ENCODE assay signal across 14 cellular contexts in genomic region chr5:151062405-151063135, GRCh38. TPM values are rescaled to one million over a fixed set of nuclear protein-coding genes. Genes with fewer than 3 reads are reported as not detected.
DNase-seq lines count a peak whose midpoint lies in the region; ATAC-seq, FAIRE-seq and TF ChIP-seq lines count a peak whose summit lies in the region.
"Had no signal": no experiment of that assay in that cellular context is flagged by ENCODE, and none has a peak within 500 bp of the region (broad histone marks: within the 10 kb centered on the region; RNA-seq: fewer than 3 reads in every experiment).

No MANE protein-coding gene starts in this region.

- H3K36me3 Mint-ChIP-seq in activated T-cell treated with anti-CD3 and anti-CD28 coated beads, Interleukin-2, amount 50 U/mL, for 24 hours (ENCODE audit: low read depth): peaks cover 99% of the 10 kb centered on the region
- peaks cover 54% of the 10 kb centered on the region for H3K36me3 Mint-ChIP-seq in activated T-helper 1 cell treated with anti-CD3 and anti-CD28 coated beads, Interleukin-12 subunit alpha, Interleukin-12 subunit beta, Interleukin-2, Interleukin-4 antibody, amounts not matched to agents 30 ng/mL and 10 ng/mL and 1 ng/mL, durations not matched to agents 14 hours and 24 hours and 36 hours (ENCODE audit: low read depth)

- 76 to 91% (median 82%) methylated on average over 5 of the region's 5 CpGs for WGBS in stomach, 5 donors

- H3K4me1 ChIP-seq in kidney (ENCODE audit: control insufficient read depth in 1 of 2, insufficient read depth in 1 of 2, low read depth in 1 of 2, low read length in 2 of 2) (peaks cover 69 to 72% of the 10 kb centered on the region in 2 donors), stomach (peaks cover 40 to 94% (median 66%) of the 10 kb centered on the region in 4 donors)

- H3K27me3 ChIP-seq in stomach: no peaks in the 10 kb centered on the region

- H3K4me3 ChIP-seq in kidney (ENCODE audit: low read length in 2 of 2): no peak overlapping the region
- H3K4me3 ChIP-seq in stomach: no peak overlapping the region

- DNase-seq in activated T-cell treated with anti-CD3 and anti-CD28 coated beads, Interleukin-2, amount 50 U/mL, for 24 hours: no peak
- no peak for DNase-seq in activated T-cell treated with anti-CD3 and anti-CD28 coated beads for 4 hours
- DNase-seq in activated T-helper 1 cell treated with anti-CD3 and anti-CD28 coated beads, Interleukin-12 subunit alpha, Interleukin-12 subunit beta, Interleukin-2, Interleukin-4 antibody, amounts not matched to agents 30 ng/mL and 10 ng/mL and 1 ng/mL, durations not matched to agents 14 hours and 24 hours and 36 hours (ENCODE audit: low spot score): no peak
- DNase-seq in kidney: no peak
- no peak for DNase-seq in stomach
- no peak for DNase-seq in activated CD8-positive, alpha-beta memory T cell treated with anti-CD3 and anti-CD28 coated beads for 24 hours
- DNase-seq in NCI-H187 (lab: John Stamatoyannopoulos, UW): no peak
- DNase-seq: activated CD4-positive, CD25-positive, alpha-beta regulatory T cell; activated effector memory CD4-positive, alpha-beta T cell treated with Interleukin-2 at 50 U/mL for 16 hours; GOT3; NCI-H1092; SHP77 treated with DMSO at 0.1 percent for 48 hours had no signal

- H3K4me1 Mint-ChIP-seq in activated T-cell treated with anti-CD3 and anti-CD28 coated beads, Interleukin-2, amount 50 U/mL, for 24 hours (ENCODE audit: low read depth): peaks cover 89% of the 10 kb centered on the region
- peaks cover 74% of the 10 kb centered on the region for H3K4me1 Mint-ChIP-seq in activated T-helper 1 cell treated with anti-CD3 and anti-CD28 coated beads, Interleukin-12 subunit alpha, Interleukin-12 subunit beta, Interleukin-2, Interleukin-4 antibody, amounts not matched to agents 30 ng/mL and 10 ng/mL and 1 ng/mL, durations not matched to agents 14 hours and 24 hours and 36 hours (ENCODE audit: low read depth)

- H3K27ac Mint-ChIP-seq in activated T-cell treated with anti-CD3 and anti-CD28 coated beads, Interleukin-2, amount 50 U/mL, for 24 hours: peak overlapping the region; percentile 95
- peak overlapping the region; percentile 87 for H3K27ac Mint-ChIP-seq in activated T-helper 1 cell treated with anti-CD3 and anti-CD28 coated beads, Interleukin-12 subunit alpha, Interleukin-12 subunit beta, Interleukin-2, Interleukin-4 antibody, amounts not matched to agents 30 ng/mL and 10 ng/mL and 1 ng/mL, durations not matched to agents 14 hours and 24 hours and 36 hours

- no peaks in the 10 kb centered on the region for H3K9me3 Mint-ChIP-seq in activated T-cell treated with anti-CD3 and anti-CD28 coated beads, Interleukin-2, amount 50 U/mL, for 24 hours
- no peaks in the 10 kb centered on the region for H3K9me3 Mint-ChIP-seq in activated T-helper 1 cell treated with anti-CD3 and anti-CD28 coated beads, Interleukin-12 subunit alpha, Interleukin-12 subunit beta, Interleukin-2, Interleukin-4 antibody, amounts not matched to agents 30 ng/mL and 10 ng/mL and 1 ng/mL, durations not matched to agents 14 hours and 24 hours and 36 hours

- FAIRE-seq in kidney (lab: Jason Lieb, UNC): no peak
- FAIRE-seq: HTR-8/SVneo had no signal

- ATAC-seq in GM18517 (IDR thresholded peaks at IDR 0.05; ENCODE audit: unreplicated experiment): no peak

- no peaks in the 10 kb centered on the region for H3K27me3 Mint-ChIP-seq in activated T-cell treated with anti-CD3 and anti-CD28 coated beads, Interleukin-2, amount 50 U/mL, for 24 hours
- H3K27me3 Mint-ChIP-seq in activated T-helper 1 cell treated with anti-CD3 and anti-CD28 coated beads, Interleukin-12 subunit alpha, Interleukin-12 subunit beta, Interleukin-2, Interleukin-4 antibody, amounts not matched to agents 30 ng/mL and 10 ng/mL and 1 ng/mL, durations not matched to agents 14 hours and 24 hours and 36 hours (ENCODE audit: insufficient read depth): no peaks in the 10 kb centered on the region

- TF ChIP-seq CTCF in kidney (IDR thresholded peaks at IDR 0.05; ENCODE audit: borderline replicate concordance, extremely low read depth, insufficient read depth): no peak
- no peak for TF ChIP-seq CTCF in stomach (IDR thresholded peaks at IDR 0.05)

- no peak for TF ChIP-seq POLR2A in stomach (IDR thresholded peaks at IDR 0.05)

- H3K9me3 ChIP-seq in kidney (ENCODE audit: control insufficient read depth in 1 of 2, low read length in 2 of 2): no peaks in the 10 kb centered on the region
- H3K9me3 ChIP-seq in stomach: no peaks in the 10 kb centered on the region

- intact Hi-C loops in activated T-helper 1 cell treated with anti-CD3 and anti-CD28 coated beads, Interleukin-12 subunit alpha, Interleukin-12 subunit beta, Interleukin-2, Interleukin-4 antibody, amounts not matched to agents 30 ng/mL and 10 ng/mL and 1 ng/mL, durations not matched to agents 14 hours and 24 hours and 36 hours (cut with micrococcal nuclease): no loop called here
- intact Hi-C loops in kidney (cut with DNase I): loop anchor here (5.0 kb wide), 1 partner anchor 40 kb away; no protein-coding TSS in a partner anchor
- intact Hi-C loops in stomach (cut with DNase I; ENCODE audit: low total_unique reads): no loop called here

- TF ChIP-seq EP300 in stomach (IDR thresholded peaks at IDR 0.05): no peak

- H3K27ac ChIP-seq in kidney (ENCODE audit: low read depth in 2 of 2, low read length in 2 of 2) (peak overlapping the region; percentile 73 to 82), stomach (peak overlapping the region in 3 of 5 donors; percentile 67 to 80 (median 79))

- H3K4me3 Mint-ChIP-seq in activated T-cell treated with anti-CD3 and anti-CD28 coated beads, Interleukin-2, amount 50 U/mL, for 24 hours: no peak overlapping the region
- H3K4me3 Mint-ChIP-seq in activated T-helper 1 cell treated with anti-CD3 and anti-CD28 coated beads, Interleukin-12 subunit alpha, Interleukin-12 subunit beta, Interleukin-2, Interleukin-4 antibody, amounts not matched to agents 30 ng/mL and 10 ng/mL and 1 ng/mL, durations not matched to agents 14 hours and 24 hours and 36 hours: no peak overlapping the region

- peak overlapping the region in 1 of 2 donors; percentile 4 for H3K9ac ChIP-seq in kidney (ENCODE audit: low read length in 2 of 2)

- peaks cover 29 to 62% of the 10 kb centered on the region in 2 donors for H3K36me3 ChIP-seq in kidney (ENCODE audit: control insufficient read depth in 1 of 2, insufficient read depth in 2 of 2, low read length in 2 of 2)
- peaks cover 50 to 85% (median 68%) of the 10 kb centered on the region in 4 donors for H3K36me3 ChIP-seq in stomach

RNA-seq across cellular contexts. Expression of gene TNIP1, which starts 18.3 kb away (rescaled TPM):
- total RNA-seq in activated T-helper 1 cell treated with anti-CD3 and anti-CD28 coated beads, Interleukin-12 subunit alpha, Interleukin-12 subunit beta, Interleukin-2, Interleukin-4 antibody, amounts not matched to agents 30 ng/mL and 10 ng/mL and 1 ng/mL, durations not matched to agents 14 hours and 24 hours and 36 hours: 287 and 304 TPM in 2 replicates
- 132 TPM for total RNA-seq in kidney
- 109 TPM for polyA plus RNA-seq in kidney (ENCODE audit: insufficient read depth, low read depth, low replicate concordance)
- total RNA-seq in stomach: 100 to 1,000 TPM in 3 of 5 donors, 10 to 100 TPM in 2; 67.4 to 136 (median 118) TPM
- polyA plus RNA-seq in stomach: 100 to 1,000 TPM in 1 of 3 donors, 10 to 100 TPM in 2; 45.1 to 122 (median 90.8) TPM

RNA-seq across cellular contexts. Expression of gene GPX3, which starts 42.2 kb away (rescaled TPM):
- total RNA-seq in activated T-helper 1 cell treated with anti-CD3 and anti-CD28 coated beads, Interleukin-12 subunit alpha, Interleukin-12 subunit beta, Interleukin-2, Interleukin-4 antibody, amounts not matched to agents 30 ng/mL and 10 ng/mL and 1 ng/mL, durations not matched to agents 14 hours and 24 hours and 36 hours: not detected in 2 replicates
- total RNA-seq in kidney: 1,327 TPM
- polyA plus RNA-seq in kidney (ENCODE audit: insufficient read depth, low read depth, low replicate concordance): 27,893 TPM
- 100 to 1,000 TPM in 4 of 5 donors, 10 to 100 TPM in 1; 70.5 to 828 (median 245) TPM for total RNA-seq in stomach
- 100 to 1,000 TPM; 232 to 715 (median 360) TPM for polyA plus RNA-seq in stomach

Comparison
In these comparisons a context has a peak if more than half of its experiments do, and no peak if none do; other contexts are left out.
1. RNA of gene GPX3, which starts 42.2 kb away (total RNA-seq): 1,327 TPM in kidney (single experiment) and 70.5 to 828 TPM in stomach; not detected in activated T-helper 1 cell treated with anti-CD3 and anti-CD28 coated beads, Interleukin-12 subunit alpha, Interleukin-12 subunit beta, Interleukin-2, Interleukin-4 antibody, amounts not matched to agents 30 ng/mL and 10 ng/mL and 1 ng/mL, durations not matched to agents 14 hours and 24 hours and 36 hours; every median in the first group is over 10 times any median in the second.